Comparison of ENCODE assay signal across 16 cellular contexts in genomic region chr20:50369225-50370035, GRCh38.
DNase-seq lines count a peak whose midpoint lies in the region; ATAC-seq and TF ChIP-seq lines count a peak whose summit lies in the region.
"Had no signal": no experiment of that assay in that cellular context is flagged by ENCODE, and none has a peak within 500 bp of the region (broad histone marks: within the 10 kb centered on the region; RNA-seq: fewer than 3 reads in every experiment).

No MANE protein-coding gene starts in this region.

- H3K27ac ChIP-seq in transverse colon, result peak overlapping the region; percentile 60 to 72 (median 70)
- H3K27ac ChIP-seq: gastroesophageal sphincter, suprapubic skin had no signal

- no peak overlapping the region for H3K27ac Mint-ChIP-seq in effector memory CD8-positive, alpha-beta T cell
- H3K27ac Mint-ChIP-seq: activated T-cell treated with anti-CD3 and anti-CD28 coated beads, Interleukin-2, amount 50 U/mL, for 72 hours had no signal

- H3K4me1 ChIP-seq in transverse colon, result peaks cover 6 to 43% (median 24%) of the 10 kb centered on the region in 4 donors

- intact Hi-C loops in transverse colon (cut with DNase I; ENCODE audit: low total_unique reads), result no loop called here

- H3K9me3 ChIP-seq in transverse colon, result no peaks in the 10 kb centered on the region
- H3K9me3 ChIP-seq: gastroesophageal sphincter, suprapubic skin had no signal

- TF ChIP-seq POLR2A in transverse colon (IDR thresholded peaks at IDR 0.05), result peak; percentile 54

- H3K27me3 ChIP-seq in transverse colon, result no peaks in the 10 kb centered on the region
- H3K27me3 ChIP-seq: gastroesophageal sphincter, suprapubic skin had no signal

- peak; percentile 80 for ATAC-seq in left lobe of liver
- ATAC-seq in effector memory CD8-positive, alpha-beta T cell (replicated peaks), result no peak
- ATAC-seq in GM21717 (IDR thresholded peaks at IDR 0.05; ENCODE audit: unreplicated experiment), result no peak
- ATAC-seq: activated CD4-positive, CD25-positive, alpha-beta regulatory T cell treated with anti-CD3 and anti-CD28 coated beads, Interleukin-2, amount 50 U/mL, for 24 hours; activated T-cell treated with anti-CD3 and anti-CD28 coated beads, Interleukin-2, amount 50 U/mL, for 72 hours had no signal

- DNase-seq in NCI-H748 (lab: John Stamatoyannopoulos, UW; ENCODE audit: unreplicated experiment) (peak; percentile 36), NCI-H748 treated with DMSO at 0.1 percent for 48 hours (lab: John Stamatoyannopoulos, UW) (no peak), NCI-H774 (lab: John Stamatoyannopoulos, UW) (peak; percentile 73), left lobe of liver (ENCODE audit: low spot score) (peak; percentile 82), transverse colon (peak; percentile 89), A172 (ENCODE audit: low spot score) (no peak)
- no peak for DNase-seq in effector memory CD8-positive, alpha-beta T cell
- DNase-seq: activated T-cell treated with anti-CD3 and anti-CD28 coated beads, Interleukin-2, amount 50 U/mL, for 72 hours; DND-41; effector memory CD4-positive, alpha-beta T cell; HCEC 1CT had no signal

- no peaks in the 10 kb centered on the region for H3K9me3 Mint-ChIP-seq in effector memory CD8-positive, alpha-beta T cell
- H3K9me3 Mint-ChIP-seq: activated T-cell treated with anti-CD3 and anti-CD28 coated beads, Interleukin-2, amount 50 U/mL, for 72 hours had no signal

- H3K4me3 ChIP-seq in transverse colon, result no peak overlapping the region
- H3K4me3 ChIP-seq: gastroesophageal sphincter, suprapubic skin had no signal

- H3K27me3 Mint-ChIP-seq in effector memory CD8-positive, alpha-beta T cell, result peaks cover 25 to 35% of the 10 kb centered on the region in 2 donors

- H3K4me3 Mint-ChIP-seq in effector memory CD8-positive, alpha-beta T cell, result no peak overlapping the region
- H3K4me3 Mint-ChIP-seq: activated T-cell treated with anti-CD3 and anti-CD28 coated beads, Interleukin-2, amount 50 U/mL, for 72 hours; IgD-negative memory B cell had no signal

- 44% methylated on average over 12 of the region's 13 CpGs; no CpG with 5 or more reads in 1 of the 2 donors for WGBS in transverse colon (ENCODE audit: low coverage in 1 of 2), 2 donors

- peak in 2 of 5 experiments; percentile 15 to 59 for TF ChIP-seq CTCF in transverse colon (IDR thresholded peaks at IDR 0.05)

- no peaks in the 10 kb centered on the region for H3K36me3 Mint-ChIP-seq in effector memory CD8-positive, alpha-beta T cell (ENCODE audit: insufficient read depth)
- H3K36me3 Mint-ChIP-seq: IgD-negative memory B cell had no signal

- peaks cover 9 to 12% of the 10 kb centered on the region in 2 donors for H3K4me1 Mint-ChIP-seq in effector memory CD8-positive, alpha-beta T cell (ENCODE audit: low read depth in 2 of 2)

- no peak for TF ChIP-seq EP300 in transverse colon (IDR thresholded peaks at IDR 0.05; ENCODE audit: low read depth)

- in situ Hi-C loops in transverse colon (cut with MboI; ENCODE audit: low pct_ligation_motif_present in 1 of 4, low pct_unique_long_range_greater_than_20kb in 1 of 4, low sequenced_read_pairs in 3 of 4), result no loop called here

- no peaks in the 10 kb centered on the region for H3K36me3 ChIP-seq in transverse colon
- H3K36me3 ChIP-seq: gastroesophageal sphincter, suprapubic skin had no signal

Comparison
In these comparisons a context has a peak if more than half of its experiments do, and no peak if none do; other contexts are left out.
1. DNase-seq: peak in NCI-H748 (single experiment), NCI-H774 (single experiment), left lobe of liver (single experiment) and transverse colon (single experiment); none in NCI-H748 treated with DMSO at 0.1 percent for 48 hours (single experiment), A172 (single experiment) and effector memory CD8-positive, alpha-beta T cell (0 of 3).